In genomic region chr12:43754015-43754414, GRCh38 we compare ENCODE assay signal across 20 cellular contexts.
"Had no signal": no experiment of that assay in that cellular context is flagged by ENCODE, and none has a peak within 500 bp of the region (broad histone marks: within the 10 kb centered on the region; RNA-seq: fewer than 3 reads in every experiment).

No MANE protein-coding gene starts in this region.

- DNase-seq: effector CD4-positive, alpha-beta T cell; endodermal cell; erythroblast; foreskin keratinocyte; left colon; left ventricle myocardium superior; mesendoderm; naive B cell; sigmoid colon; stimulated activated CD4-positive, alpha-beta T cell treated with anti-CD3 and anti-CD28 coated beads, Interleukin-12 subunit alpha, Interleukin-12 subunit beta, amount 100 ng/mL, for 4 hours; stimulated activated naive CD4-positive, alpha-beta T cell; stomach; substantia nigra; transverse colon had no signal

- FAIRE-seq: endothelial cell of umbilical vein had no signal

- H3K27me3 ChIP-seq: foreskin keratinocyte, sigmoid colon, stomach, transverse colon had no signal

- H3K4me3 ChIP-seq: coronary artery, lung, sigmoid colon, skin epidermis, stomach, thoracic aorta, transverse colon had no signal

- H3K4me1 Mint-ChIP-seq: nephron had no signal

- H3K4me3 Mint-ChIP-seq: endodermal cell, naive B cell, nephron had no signal

- H3K9me3 Mint-ChIP-seq: naive B cell, nephron had no signal

- H3K9me3 ChIP-seq: sigmoid colon, stomach, thoracic aorta, transverse colon had no signal

- H3K27ac ChIP-seq: coronary artery, foreskin keratinocyte, sigmoid colon, skin epidermis, stomach, thoracic aorta, transverse colon had no signal

- H3K36me3 ChIP-seq: transverse colon had no signal

- H3K27me3 Mint-ChIP-seq: naive B cell had no signal

- H3K27ac Mint-ChIP-seq: endodermal cell, naive B cell, nephron had no signal

- ATAC-seq: foreskin keratinocyte, left colon, left ventricle myocardium superior had no signal
